3 cellular contexts compared by ENCODE assay signal in genomic region chr5:33420946-33421345, GRCh38.
TF ChIP-seq lines count a peak whose summit lies in the region.

No MANE protein-coding gene starts in this region.

TF ChIP-seq in SK-N-SH, 30 proteins besides CTCF, POLR2A, EP300 and RAD21:
- TF ChIP-seq RXRA (IDR thresholded peaks at IDR 0.05; ENCODE audit: borderline replicate concordance, low read depth) (no peak), MEF2A (IDR thresholded peaks at IDR 0.05; ENCODE audit: borderline replicate concordance, low read depth) (no peak), EZH2phosphoT487 (IDR thresholded peaks at IDR 0.05; ENCODE audit: borderline replicate concordance, low read depth) (no peak), YY1 (IDR thresholded peaks at IDR 0.05; ENCODE audit: low read depth) (no peak), ELF1 (IDR thresholded peaks at IDR 0.05) (no peak), POLR2AphosphoS5 (IDR thresholded peaks at IDR 0.05; ENCODE audit: low read depth, low read length) (no peak), JUND (IDR thresholded peaks at IDR 0.05) (no peak), NRF1 (IDR thresholded peaks at IDR 0.05; ENCODE audit: low read depth, low read length) (no peak), FOXJ3 (CRISPR knock-in tag; IDR thresholded peaks at IDR 0.05) (no peak), TCF12 (IDR thresholded peaks at IDR 0.05) (no peak)
- TF ChIP-seq, protein P1, sequence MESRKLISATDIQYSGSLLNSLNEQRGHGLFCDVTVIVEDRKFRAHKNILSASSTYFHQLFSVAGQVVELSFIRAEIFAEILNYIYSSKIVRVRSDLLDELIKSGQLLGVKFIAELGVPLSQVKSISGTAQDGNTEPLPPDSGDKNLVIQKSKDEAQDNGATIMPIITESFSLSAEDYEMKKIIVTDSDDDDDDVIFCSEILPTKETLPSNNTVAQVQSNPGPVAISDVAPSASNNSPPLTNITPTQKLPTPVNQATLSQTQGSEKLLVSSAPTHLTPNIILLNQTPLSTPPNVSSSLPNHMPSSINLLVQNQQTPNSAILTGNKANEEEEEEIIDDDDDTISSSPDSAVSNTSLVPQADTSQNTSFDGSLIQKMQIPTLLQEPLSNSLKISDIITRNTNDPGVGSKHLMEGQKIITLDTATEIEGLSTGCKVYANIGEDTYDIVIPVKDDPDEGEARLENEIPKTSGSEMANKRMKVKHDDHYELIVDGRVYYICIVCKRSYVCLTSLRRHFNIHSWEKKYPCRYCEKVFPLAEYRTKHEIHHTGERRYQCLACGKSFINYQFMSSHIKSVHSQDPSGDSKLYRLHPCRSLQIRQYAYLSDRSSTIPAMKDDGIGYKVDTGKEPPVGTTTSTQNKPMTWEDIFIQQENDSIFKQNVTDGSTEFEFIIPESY (IDR thresholded peaks at IDR 0.05; ENCODE audit: borderline replicate concordance, low read depth): no peak
- TF ChIP-seq, protein P2, sequence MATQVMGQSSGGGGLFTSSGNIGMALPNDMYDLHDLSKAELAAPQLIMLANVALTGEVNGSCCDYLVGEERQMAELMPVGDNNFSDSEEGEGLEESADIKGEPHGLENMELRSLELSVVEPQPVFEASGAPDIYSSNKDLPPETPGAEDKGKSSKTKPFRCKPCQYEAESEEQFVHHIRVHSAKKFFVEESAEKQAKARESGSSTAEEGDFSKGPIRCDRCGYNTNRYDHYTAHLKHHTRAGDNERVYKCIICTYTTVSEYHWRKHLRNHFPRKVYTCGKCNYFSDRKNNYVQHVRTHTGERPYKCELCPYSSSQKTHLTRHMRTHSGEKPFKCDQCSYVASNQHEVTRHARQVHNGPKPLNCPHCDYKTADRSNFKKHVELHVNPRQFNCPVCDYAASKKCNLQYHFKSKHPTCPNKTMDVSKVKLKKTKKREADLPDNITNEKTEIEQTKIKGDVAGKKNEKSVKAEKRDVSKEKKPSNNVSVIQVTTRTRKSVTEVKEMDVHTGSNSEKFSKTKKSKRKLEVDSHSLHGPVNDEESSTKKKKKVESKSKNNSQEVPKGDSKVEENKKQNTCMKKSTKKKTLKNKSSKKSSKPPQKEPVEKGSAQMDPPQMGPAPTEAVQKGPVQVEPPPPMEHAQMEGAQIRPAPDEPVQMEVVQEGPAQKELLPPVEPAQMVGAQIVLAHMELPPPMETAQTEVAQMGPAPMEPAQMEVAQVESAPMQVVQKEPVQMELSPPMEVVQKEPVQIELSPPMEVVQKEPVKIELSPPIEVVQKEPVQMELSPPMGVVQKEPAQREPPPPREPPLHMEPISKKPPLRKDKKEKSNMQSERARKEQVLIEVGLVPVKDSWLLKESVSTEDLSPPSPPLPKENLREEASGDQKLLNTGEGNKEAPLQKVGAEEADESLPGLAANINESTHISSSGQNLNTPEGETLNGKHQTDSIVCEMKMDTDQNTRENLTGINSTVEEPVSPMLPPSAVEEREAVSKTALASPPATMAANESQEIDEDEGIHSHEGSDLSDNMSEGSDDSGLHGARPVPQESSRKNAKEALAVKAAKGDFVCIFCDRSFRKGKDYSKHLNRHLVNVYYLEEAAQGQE (IDR thresholded peaks at IDR 0.05; ENCODE audit: low read depth, low read length): no peak

TF ChIP-seq in SK-N-SH treated with all-trans-retinoic acid at 6 μM for 48 hours, 23 proteins besides CTCF, POLR2A, EP300 and RAD21:
- TF ChIP-seq ZFP30 (CRISPR knock-in tag; IDR thresholded peaks at IDR 0.05) (no peak), OSR1 (CRISPR knock-in tag; IDR thresholded peaks at IDR 0.05) (no peak), BACH2 (CRISPR knock-in tag; IDR thresholded peaks at IDR 0.05; ENCODE audit: borderline replicate concordance) (no peak), TSHZ2 (CRISPR knock-in tag; IDR thresholded peaks at IDR 0.05) (no peak), SNAI2 (CRISPR knock-in tag; IDR thresholded peaks at IDR 0.05) (no peak)
- TF ChIP-seq, protein P3, sequence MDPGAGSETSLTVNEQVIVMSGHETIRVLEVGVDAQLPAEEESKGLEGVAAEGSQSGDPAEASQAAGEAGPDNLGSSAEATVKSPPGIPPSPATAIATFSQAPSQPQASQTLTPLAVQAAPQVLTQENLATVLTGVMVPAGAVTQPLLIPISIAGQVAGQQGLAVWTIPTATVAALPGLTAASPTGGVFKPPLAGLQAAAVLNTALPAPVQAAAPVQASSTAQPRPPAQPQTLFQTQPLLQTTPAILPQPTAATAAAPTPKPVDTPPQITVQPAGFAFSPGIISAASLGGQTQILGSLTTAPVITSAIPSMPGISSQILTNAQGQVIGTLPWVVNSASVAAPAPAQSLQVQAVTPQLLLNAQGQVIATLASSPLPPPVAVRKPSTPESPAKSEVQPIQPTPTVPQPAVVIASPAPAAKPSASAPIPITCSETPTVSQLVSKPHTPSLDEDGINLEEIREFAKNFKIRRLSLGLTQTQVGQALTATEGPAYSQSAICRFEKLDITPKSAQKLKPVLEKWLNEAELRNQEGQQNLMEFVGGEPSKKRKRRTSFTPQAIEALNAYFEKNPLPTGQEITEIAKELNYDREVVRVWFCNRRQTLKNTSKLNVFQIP (CRISPR knock-in tag; IDR thresholded peaks at IDR 0.05; ENCODE audit: borderline replicate concordance, low read depth): no peak

TF ChIP-seq in K562, 482 proteins besides CTCF, POLR2A, EP300 and RAD21:
- TF ChIP-seq PHF8 (IDR thresholded peaks at IDR 0.05; ENCODE audit: borderline replicate concordance, low read length) (no peak), SMARCA4 (IDR thresholded peaks at IDR 0.05) (no peak), PRMT5 (CRISPR knock-in tag; IDR thresholded peaks at IDR 0.05) (no peak), ZNF583 (CRISPR knock-in tag; IDR thresholded peaks at IDR 0.05) (no peak), FOXJ3 (CRISPR knock-in tag; IDR thresholded peaks at IDR 0.05) (no peak), AFF1 (IDR thresholded peaks at IDR 0.05; ENCODE audit: low read depth in 1 of 2, partially characterized antibody in 2 of 2) (no peak), PKNOX1 (IDR thresholded peaks at IDR 0.05) (no peak), SRSF9 (IDR thresholded peaks at IDR 0.05; ENCODE audit: borderline replicate concordance, low read depth, low read length) (no peak), ZFPM2 (CRISPR knock-in tag; IDR thresholded peaks at IDR 0.05) (no peak), FOXK1 (CRISPR knock-in tag; IDR thresholded peaks at IDR 0.05; ENCODE audit: borderline replicate concordance) (no peak), GTF2A2 (tag; IDR thresholded peaks at IDR 0.05) (no peak), LCOR (CRISPR knock-in tag; IDR thresholded peaks at IDR 0.05) (no peak), TAF7 (tag; IDR thresholded peaks at IDR 0.05) (no peak), RBM15 (IDR thresholded peaks at IDR 0.05; ENCODE audit: insufficient read depth, low read length) (no peak), E2F1 (CRISPR knock-in tag; IDR thresholded peaks at IDR 0.05) (no peak), ETS2 (tag; IDR thresholded peaks at IDR 0.05; ENCODE audit: borderline replicate concordance, poor library complexity, severe bottlenecking) (no peak), TEAD2 (tag; IDR thresholded peaks at IDR 0.05) (no peak)
- TF ChIP-seq, protein P4, sequence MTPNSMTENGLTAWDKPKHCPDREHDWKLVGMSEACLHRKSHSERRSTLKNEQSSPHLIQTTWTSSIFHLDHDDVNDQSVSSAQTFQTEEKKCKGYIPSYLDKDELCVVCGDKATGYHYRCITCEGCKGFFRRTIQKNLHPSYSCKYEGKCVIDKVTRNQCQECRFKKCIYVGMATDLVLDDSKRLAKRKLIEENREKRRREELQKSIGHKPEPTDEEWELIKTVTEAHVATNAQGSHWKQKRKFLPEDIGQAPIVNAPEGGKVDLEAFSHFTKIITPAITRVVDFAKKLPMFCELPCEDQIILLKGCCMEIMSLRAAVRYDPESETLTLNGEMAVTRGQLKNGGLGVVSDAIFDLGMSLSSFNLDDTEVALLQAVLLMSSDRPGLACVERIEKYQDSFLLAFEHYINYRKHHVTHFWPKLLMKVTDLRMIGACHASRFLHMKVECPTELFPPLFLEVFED (CRISPR knock-in tag; conservative IDR thresholded peaks at IDR 0.05): no peak
TF ChIP-seq in K562: peak in this region for 0.
